In the genomic region with DNA sequence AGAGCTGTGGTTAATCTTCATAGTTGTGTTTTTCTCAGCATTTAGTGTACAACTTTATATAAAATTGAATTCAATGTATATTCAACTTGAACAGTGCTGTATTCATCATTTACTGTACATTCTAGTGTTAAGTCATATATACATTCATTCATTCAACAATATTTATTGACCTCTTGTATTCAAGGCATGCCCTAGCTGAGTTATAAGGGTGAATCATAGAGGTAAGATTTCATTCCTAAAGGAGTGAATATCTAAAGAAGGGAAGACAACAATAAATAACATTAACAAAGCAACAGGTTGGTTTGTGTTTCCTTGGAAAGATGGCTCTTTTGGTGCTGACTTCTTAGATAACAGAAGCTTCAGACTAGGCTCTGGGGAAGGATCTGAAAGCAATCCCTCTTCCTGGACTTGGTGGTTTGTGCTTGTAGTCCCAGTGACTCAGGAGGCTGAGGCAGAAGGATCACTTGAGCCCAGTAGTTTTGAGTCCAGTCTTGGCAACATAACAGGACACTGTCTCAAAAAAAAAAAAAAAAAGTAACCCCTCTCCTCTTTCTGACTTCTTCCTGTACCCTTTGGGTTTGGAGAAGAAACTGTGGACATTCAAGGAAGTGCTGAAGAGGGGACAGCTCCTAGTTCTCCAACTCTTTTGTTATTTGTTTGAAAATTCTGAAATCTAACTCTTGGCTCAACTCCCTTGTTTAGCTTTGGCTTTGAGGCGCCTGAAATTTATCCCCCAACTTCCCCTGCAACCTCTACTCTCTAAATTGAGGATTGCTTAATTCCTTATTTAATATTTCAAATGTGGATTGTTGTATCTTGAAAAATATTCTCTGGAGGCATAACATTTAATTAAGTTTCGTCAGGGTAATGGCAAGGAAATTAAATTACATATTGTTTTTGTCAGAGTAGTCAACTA, we compare ENCODE assay signal across 18 cellular contexts.
DNase-seq lines count a peak whose midpoint lies in the region; ATAC-seq and TF ChIP-seq lines count a peak whose summit lies in the region.
"Had no signal": no experiment of that assay in that cellular context is flagged by ENCODE, and none has a peak within 500 bp of the region (broad histone marks: within the 10 kb centered on the region; RNA-seq: fewer than 3 reads in every experiment).

No MANE protein-coding gene starts in this region.

- H3K9me3 ChIP-seq in IMR-90 (ENCODE audit: control insufficient read depth, insufficient read depth, low read length) = no peaks in the 10 kb centered on the region; the same call in 1 of the 2 replicates
- H3K9me3 ChIP-seq in sigmoid colon = peaks cover 0 to 2% (median 0%) of the 10 kb centered on the region in 4 donors
- H3K9me3 ChIP-seq in H9 (ENCODE audit: control insufficient read depth, low read depth, low read length) = no peaks in the 10 kb centered on the region

- H3T11ph ChIP-seq in H9 (ENCODE audit: low read length) = no peak overlapping the region

- no peak overlapping the region for H2AFZ ChIP-seq in IMR-90 (replicated peaks; ENCODE audit: low read length, poor library complexity)
- no peak overlapping the region for H2AFZ ChIP-seq in H9 (ENCODE audit: low read length)
- H2AFZ ChIP-seq: neural progenitor cell had no signal

- no peaks in the 10 kb centered on the region for H3K9me1 ChIP-seq in IMR-90 (ENCODE audit: insufficient read depth, low read length)

- H3K79me1 ChIP-seq in IMR-90 (ENCODE audit: low read depth in 1 of 2, low read length in 2 of 2) = no peaks in the 10 kb centered on the region
- H3K79me1 ChIP-seq in H9 (ENCODE audit: insufficient read depth, low read depth, low read length, poor library complexity, severe bottlenecking) = no peaks in the 10 kb centered on the region

- H3K18ac ChIP-seq in IMR-90 (ENCODE audit: low read depth, low read length) (no peak overlapping the region), H9 (ENCODE audit: insufficient read length, low read depth, low read length) (no peak overlapping the region)

- H2BK20ac ChIP-seq in IMR-90 (ENCODE audit: low read depth, low read length) (no peak overlapping the region), H9 (ENCODE audit: low read depth, low read length, poor library complexity, severe bottlenecking) (no peak overlapping the region)

- TF ChIP-seq POLR2A in IMR-90 (IDR thresholded peaks at IDR 0.05; ENCODE audit: low read depth, low read length) (no peak), sigmoid colon (IDR thresholded peaks at IDR 0.05) (no peak)

- H2BK5ac ChIP-seq in IMR-90 (ENCODE audit: low read depth, low read length, poor library complexity, severe bottlenecking) (peak overlapping the region; percentile 44), H9 (ENCODE audit: insufficient read length, low read length) (no peak overlapping the region)

- H2BK120ac ChIP-seq in IMR-90 (ENCODE audit: low read depth, low read length) (no peak overlapping the region), H9 (ENCODE audit: low read depth, low read length, poor library complexity, severe bottlenecking) (no peak overlapping the region)

- intact Hi-C loops in IMR-90 (cut with micrococcal nuclease) (no loop called here), sigmoid colon (cut with DNase I) (no loop called here)

- TF ChIP-seq CTCF in IMR-90 (conservative IDR thresholded peaks at IDR 0.05; ENCODE audit: low read depth, low read length) (no peak), foreskin keratinocyte (conservative IDR thresholded peaks at IDR 0.05) (no peak), sigmoid colon (IDR thresholded peaks at IDR 0.05) (no peak), H9 (conservative IDR thresholded peaks at IDR 0.05) (no peak)

- no peaks in the 10 kb centered on the region for H3K79me2 ChIP-seq in H9 (ENCODE audit: insufficient read depth, low read length)

- H4K91ac ChIP-seq in IMR-90 (ENCODE audit: insufficient read depth, low read depth, low read length) = no peak overlapping the region
- no peak overlapping the region for H4K91ac ChIP-seq in H9 (ENCODE audit: insufficient read length, low read depth, low read length)

- H3K36me3 ChIP-seq in IMR-90 (ENCODE audit: control insufficient read depth, insufficient read depth, low read length) (no peaks in the 10 kb centered on the region), sigmoid colon (peaks cover 0 to 13% (median 1%) of the 10 kb centered on the region in 4 donors)
- H3K36me3 ChIP-seq: adrenal gland had no signal

- peak overlapping the region in 1 of 3 experiments; percentile 87; a peak in 1 of 7 replicates for H3K27ac Mint-ChIP-seq in H9
- H3K27ac Mint-ChIP-seq: B cell, mesothelial cell of epicardium, neural progenitor cell had no signal

- H2BK12ac ChIP-seq in H9 (ENCODE audit: insufficient read length, low read depth, low read length) = no peak overlapping the region

- no peaks in the 10 kb centered on the region for H3K23me2 ChIP-seq in H9 (ENCODE audit: insufficient read length, low read depth, low read length, poor library complexity, severe bottlenecking)

- CTCF ChIA-PET in IMR-90 (lab: Yijun Ruan, JAX) = no interaction called here

- no peaks in the 10 kb centered on the region for H4K20me1 ChIP-seq in IMR-90 (ENCODE audit: insufficient read depth, low read length)
- no peaks in the 10 kb centered on the region for H4K20me1 ChIP-seq in H9 (ENCODE audit: control insufficient read depth, insufficient read depth, insufficient read length)

- TF ChIP-seq RAD21 in IMR-90 (IDR thresholded peaks at IDR 0.05; ENCODE audit: low read length) = no peak

- H2BK15ac ChIP-seq in IMR-90 (ENCODE audit: low read depth, low read length) = no peak overlapping the region
- no peak overlapping the region for H2BK15ac ChIP-seq in H9 (ENCODE audit: low read depth, low read length)

- H3K27me3 ChIP-seq in IMR-90 (ENCODE audit: control insufficient read depth, insufficient read depth, low read length) (no peaks in the 10 kb centered on the region), foreskin keratinocyte (no peaks in the 10 kb centered on the region), sigmoid colon (no peaks in the 10 kb centered on the region), H9 (ENCODE audit: insufficient read depth, low read length) (no peaks in the 10 kb centered on the region)
- H3K27me3 ChIP-seq: adrenal gland, neural progenitor cell, spleen had no signal

- H2AK5ac ChIP-seq in IMR-90 (ENCODE audit: low read depth, low read length) (no peak overlapping the region), H9 (ENCODE audit: insufficient read length, low read length) (no peak overlapping the region)

- DNase-seq in ELR (ENCODE audit: low read depth) = peak; percentile 61
- no peak for DNase-seq in IMR-90
- DNase-seq in amniotic epithelial cell (ENCODE audit: low read depth) = peak; percentile 29
- DNase-seq in foreskin keratinocyte = peak in 1 of 2 donors; percentile 59
- DNase-seq in sigmoid colon = no peak
- no peak for DNase-seq in H9
- DNase-seq in islet precursor cell = no peak
- DNase-seq: adrenal gland; Calu3; effector memory CD4-positive, alpha-beta T cell; NCI-H1436; NCI-H748 treated with DMSO at 0.1 percent for 48 hours; spleen; stimulated activated CD8-positive, alpha-beta memory T cell treated with anti-CD3 and anti-CD28 coated beads, Interleukin-4, amount 100 ng/mL, for 48 hours had no signal

- H3K9me3 Mint-ChIP-seq in H9 = peaks cover 13 to 23% of the 10 kb centered on the region in 2 experiments

- H4K8ac ChIP-seq in IMR-90 (ENCODE audit: low read depth in 2 of 2, low read length in 2 of 2) = no peak overlapping the region
- no peak overlapping the region for H4K8ac ChIP-seq in H9 (replicated peaks; ENCODE audit: insufficient read length, low read depth, low read length)

- no peak overlapping the region for H2AK9ac ChIP-seq in IMR-90 (replicated peaks; ENCODE audit: low read depth, low read length, poor library complexity)

- H3K9ac ChIP-seq in IMR-90 (ENCODE audit: low read depth, low read length) = no peak overlapping the region
- H3K9ac ChIP-seq in H9 (ENCODE audit: extremely low read depth, insufficient read length, low read length) = no peak overlapping the region
- H3K9ac ChIP-seq: neural progenitor cell had no signal

- in situ Hi-C loops in IMR-90 (cut with MboI; ENCODE audit: low sequenced_read_pairs) = no loop called here

- no peak overlapping the region for H3K23ac ChIP-seq in IMR-90 (ENCODE audit: low read depth, low read length)
- H3K23ac ChIP-seq in H9 (ENCODE audit: insufficient read length, low read depth, low read length) = no peak overlapping the region

- H3K4me1 Mint-ChIP-seq in H9 = peaks cover 9 to 10% of the 10 kb centered on the region in 2 experiments
- H3K4me1 Mint-ChIP-seq: B cell, mesothelial cell of epicardium, neural progenitor cell had no signal

- POLR2A ChIA-PET in IMR-90 (lab: Charles Lee; ENCODE audit: unreplicated experiment) = no interaction called here

- dilution Hi-C loops in IMR-90 (cut with HindIII; ENCODE audit: low sequenced_read_pairs, unreplicated experiment) = no loop called here

- H3K14ac ChIP-seq in IMR-90 (replicated peaks; ENCODE audit: low read depth, low read length) (no peak overlapping the region), H9 (ENCODE audit: insufficient read depth, low read length) (no peak overlapping the region)

- H3K4me1 ChIP-seq in IMR-90 (ENCODE audit: control insufficient read depth, insufficient read depth, low read length) (peaks cover 2% of the 10 kb centered on the region), foreskin keratinocyte (peaks cover 24% of the 10 kb centered on the region), sigmoid colon (no peaks in the 10 kb centered on the region), H9 (ENCODE audit: insufficient read depth, low read length) (no peaks in the 10 kb centered on the region; the same call in 1 of the 2 replicates)
- H3K4me1 ChIP-seq: adrenal gland, neural progenitor cell, spleen had no signal

- no TSS peak for BruUV-seq in IMR-90 (replicated peaks; lab: Mats Ljungman, UMichigan)

- no peaks in the 10 kb centered on the region for H3K27me3 Mint-ChIP-seq in H9 (ENCODE audit: low read depth)
- H3K27me3 Mint-ChIP-seq: B cell had no signal

- H3K4ac ChIP-seq in IMR-90 (ENCODE audit: low read depth, low read length) = no peak overlapping the region
- no peak overlapping the region for H3K4ac ChIP-seq in H9 (ENCODE audit: low read depth, low read length)

- WGBS in IMR-90 (ENCODE audit: extremely low coverage in 2 of 2, insufficient read length in 1 of 2), 2 experiments = no CpG with 5 or more reads among the region's 2 CpGs
- WGBS in sigmoid colon, 2 donors = 79 to 90% methylated on average over 2 of the region's 2 CpGs
- WGBS in H9 (ENCODE audit: extremely low coverage, insufficient read length, low lambda C conversion rate) = no CpG with 5 or more reads among the region's 2 CpGs

- no peak overlapping the region for H3K4me2 ChIP-seq in IMR-90 (ENCODE audit: low read depth, low read length)
- no peak overlapping the region for H3K4me2 ChIP-seq in H9 (ENCODE audit: insufficient read depth, insufficient read length, low read length)
- H3K4me2 ChIP-seq: neural progenitor cell had no signal

- H3K27ac ChIP-seq in IMR-90 (ENCODE audit: insufficient read depth, low read length) (no peak overlapping the region), foreskin keratinocyte (no peak overlapping the region), sigmoid colon (no peak overlapping the region), H9 (ENCODE audit: insufficient read length, low read depth, low read length) (no peak overlapping the region)
- H3K27ac ChIP-seq: neural progenitor cell, SK-N-MC had no signal

- H3K56ac ChIP-seq in IMR-90 (ENCODE audit: extremely low read depth, insufficient read depth, low read length) (no peak overlapping the region), H9 (ENCODE audit: insufficient read length, low read depth, low read length) (no peak overlapping the region)

- H3K4me3 ChIP-seq in IMR-90 (ENCODE audit: insufficient read depth, low read depth, low read length) (no peak overlapping the region), sigmoid colon (no peak overlapping the region)
- H3K4me3 ChIP-seq: adrenal gland, neural progenitor cell, SK-N-MC, spleen had no signal

- H3K36me3 Mint-ChIP-seq in H9 (ENCODE audit: insufficient read depth in 1 of 3, low read depth in 3 of 3) = peaks cover 7 to 22% (median 10%) of the 10 kb centered on the region in 3 experiments; a peak in 6 of 7 replicates
- H3K36me3 Mint-ChIP-seq: neural progenitor cell had no signal

- TF ChIP-seq EP300 in sigmoid colon (IDR thresholded peaks at IDR 0.05) = no peak

- peak; percentile 48 for ATAC-seq in IMR-90 (ENCODE audit: low read depth)
- peak; percentile 70 for ATAC-seq in foreskin keratinocyte

- H3K4me3 Mint-ChIP-seq in H9 = no peak overlapping the region
- H3K4me3 Mint-ChIP-seq: B cell, mesothelial cell of epicardium, neural progenitor cell had no signal

- no peak overlapping the region for H4K5ac ChIP-seq in IMR-90 (ENCODE audit: low read depth, low read length)
- no peak overlapping the region for H4K5ac ChIP-seq in H9 (ENCODE audit: insufficient read length, low read depth, low read length)

Comparison
In these comparisons a context has a peak if more than half of its experiments do, and no peak if none do; other contexts are left out.
1. DNase-seq: peak in ELR (single experiment) and amniotic epithelial cell (single experiment); none in IMR-90 (single experiment), sigmoid colon (single experiment), H9 (single experiment) and islet precursor cell (single experiment).